Comparison of ENCODE assay signal across 10 cellular contexts in the genomic region with DNA sequence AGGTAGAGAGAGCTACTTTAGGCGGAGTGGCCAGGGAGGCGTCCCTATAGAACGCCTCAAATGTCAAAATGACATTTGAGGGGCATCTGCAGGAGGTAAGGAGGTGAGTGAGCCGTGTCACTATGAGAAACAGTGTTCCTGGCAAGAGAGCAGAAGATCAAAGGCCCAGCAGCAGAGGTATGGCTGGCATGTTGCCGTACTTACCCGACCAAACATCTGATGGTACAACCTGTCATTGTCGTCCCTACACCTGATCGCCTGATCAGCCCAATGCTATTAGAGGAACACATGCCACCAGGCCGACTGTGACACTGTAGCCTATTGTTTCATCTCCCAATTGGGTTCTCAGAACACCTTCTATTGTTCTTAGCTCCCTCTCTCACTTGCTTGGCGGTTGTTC.
"Had no signal": no experiment of that assay in that cellular context is flagged by ENCODE, and none has a peak within 500 bp of the region (broad histone marks: within the 10 kb centered on the region; RNA-seq: fewer than 3 reads in every experiment).

No MANE protein-coding gene starts in this region.

- FAIRE-seq: H1, H54 had no signal

- H2AFZ ChIP-seq: GM23338 had no signal

- ATAC-seq: GM23338 had no signal

- H3K4me3 ChIP-seq: GM23338 had no signal

- H3K27ac ChIP-seq: HL-60, KMS-11 had no signal

- H3K9ac ChIP-seq: KMS-11 had no signal

- DNase-seq: H9, HCEC 1CT, IMR-90, Karpas-422, KBM-7 had no signal

- H3K4me2 ChIP-seq: GM23338, KMS-11 had no signal
